Comparison of ENCODE assay signal across 1 cellular context in the genomic region with DNA sequence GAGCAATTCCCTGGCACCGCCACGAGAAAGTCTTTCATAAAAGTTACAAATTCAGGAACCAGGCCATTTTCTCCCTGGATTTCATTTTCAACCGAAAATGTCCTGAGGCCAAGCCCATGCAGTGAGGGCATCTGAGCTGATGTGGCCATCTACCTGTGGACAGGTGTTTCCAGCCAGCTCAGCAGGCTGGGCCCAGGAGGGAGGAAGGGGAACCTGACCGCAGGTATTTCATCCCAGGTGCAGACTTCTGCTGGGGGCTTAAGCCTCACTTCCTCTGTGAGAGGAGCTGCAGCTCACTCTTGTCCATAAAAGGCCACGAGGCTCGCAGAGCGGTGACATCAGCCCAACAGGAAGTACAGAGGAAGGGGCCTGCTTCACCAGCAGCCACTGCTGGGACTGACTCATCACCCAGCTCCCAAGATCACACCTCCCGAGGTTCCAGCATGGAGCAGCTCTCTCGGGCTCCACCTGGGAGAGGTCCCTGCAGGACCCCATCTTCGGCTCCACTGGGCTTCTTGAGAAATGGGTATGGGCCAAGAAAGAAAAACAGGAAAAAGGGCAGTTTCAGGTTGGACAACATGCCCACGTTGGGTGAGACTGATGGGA.
TF ChIP-seq lines count a peak whose summit lies in the region.

No MANE protein-coding gene starts in this region.

TF ChIP-seq in IMR-90, 13 proteins besides CTCF, POLR2A, EP300 and RAD21 (continued from another document):
- peak; percentile 35; the same call in 1 of the 2 replicates for TF ChIP-seq NFE2L2 (IDR thresholded peaks at IDR 0.05; ENCODE audit: low read depth, low read length)
- TF ChIP-seq MXI1 (IDR thresholded peaks at IDR 0.05; ENCODE audit: borderline replicate concordance, low read depth, low read length): peak; percentile 69; the same call in 1 of the 2 replicates
